12 cellular contexts compared by ENCODE assay signal in the genomic region with DNA sequence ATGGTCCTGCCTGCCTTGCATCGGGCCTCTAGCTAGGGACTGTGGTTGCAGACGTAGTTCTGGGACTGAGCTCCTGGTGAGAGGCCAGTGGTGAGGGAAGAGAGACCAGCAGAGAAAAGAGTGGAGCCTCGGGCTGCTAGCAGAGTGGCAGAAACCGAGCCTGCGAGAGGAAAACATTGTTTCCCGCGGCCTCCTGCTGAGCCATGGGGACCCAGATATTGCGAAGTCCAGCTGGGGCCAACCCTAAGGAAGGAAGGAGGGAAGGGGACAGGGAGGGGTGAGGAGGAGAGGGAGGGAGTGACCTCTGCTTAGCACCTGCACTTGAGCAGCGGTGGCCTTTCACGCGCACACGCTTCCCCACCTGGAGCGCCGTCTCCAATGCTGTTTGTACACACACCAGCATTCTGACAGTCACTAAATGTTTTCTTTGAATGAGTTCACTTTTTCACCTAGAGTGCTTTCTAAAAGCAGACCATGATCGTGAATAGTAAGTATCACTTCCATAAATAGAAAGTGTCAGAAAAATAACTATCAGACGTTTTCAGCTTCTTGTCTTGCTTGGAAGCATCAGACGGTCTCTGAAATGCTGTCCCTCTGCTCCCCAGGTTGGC. TPM values are rescaled to one million over a fixed set of nuclear protein-coding genes. Genes with fewer than 3 reads are reported as not detected.
A peak's percentile ranks its signal among the peaks of the same experiment; 100 is the strongest.
DNase-seq lines count a peak whose midpoint lies in the region; ATAC-seq and TF ChIP-seq lines count a peak whose summit lies in the region.
"Had no signal": no experiment of that assay in that cellular context is flagged by ENCODE, and none has a peak within 500 bp of the region (broad histone marks: within the 10 kb centered on the region; RNA-seq: fewer than 3 reads in every experiment).

No MANE protein-coding gene starts in this region.

- no peak for ATAC-seq in GM18520 (IDR thresholded peaks at IDR 0.05; ENCODE audit: unreplicated experiment)
- ATAC-seq: esophagus mucosa, heart left ventricle had no signal

- in situ Hi-C loops in GM13977 (cut with MboI; ENCODE audit: low pct_unique_long_range_greater_than_20kb, low sequenced_read_pairs, unreplicated experiment) = no loop called here

- peaks cover 43% of the 10 kb centered on the region for H3K4me1 Mint-ChIP-seq in CD14-positive monocyte
- peaks cover 11% of the 10 kb centered on the region for H3K4me1 Mint-ChIP-seq in brain

- H3K27me3 Mint-ChIP-seq in CD14-positive monocyte (ENCODE audit: low read depth in 3 of 3) (peaks cover 9 to 17% (median 11%) of the 10 kb centered on the region in 3 donors), brain (peaks cover 11% of the 10 kb centered on the region)

- intact Hi-C loops in CD14-positive monocyte (cut with micrococcal nuclease) = no loop called here

- TF ChIP-seq CTCF in CD14-positive monocyte (IDR thresholded peaks at IDR 0.05) = no peak
- TF ChIP-seq CTCF in GM13977 (IDR thresholded peaks at IDR 0.05; ENCODE audit: extremely low read depth, insufficient read depth, missing control alignments) = no peak
- no peak for TF ChIP-seq CTCF in brain (conservative IDR thresholded peaks at IDR 0.05)

- H3K9me3 Mint-ChIP-seq in CD14-positive monocyte (peaks cover 0 to 2% (median 0%) of the 10 kb centered on the region in 7 donors), brain (no peaks in the 10 kb centered on the region)

- no peaks in the 10 kb centered on the region for H3K36me3 Mint-ChIP-seq in CD14-positive monocyte
- no peaks in the 10 kb centered on the region for H3K36me3 Mint-ChIP-seq in brain

- H3K4me3 Mint-ChIP-seq in CD14-positive monocyte = no peak overlapping the region
- H3K4me3 Mint-ChIP-seq in brain = peak overlapping the region in 3 of 5 experiments; percentile 27 to 53 (median 32)

- DNase-seq in CD14-positive monocyte (ENCODE audit: low spot score) (no peak), GM13977 (ENCODE audit: low spot score) (peak; percentile 88), NCI-H2227 (lab: John Stamatoyannopoulos, UW; ENCODE audit: unreplicated experiment) (no peak)
- no peak for DNase-seq in activated CD4-positive, alpha-beta T cell treated with anti-CD3 and anti-CD28 coated beads for 1 hour
- DNase-seq: activated naive CD4-positive, alpha-beta T cell treated with anti-CD3 and anti-CD28 coated beads, Interleukin-2, amount 50 U/mL, for 16 hours; Kasumi-1; NCI-H146; NCI-H446 had no signal

- H3K27ac Mint-ChIP-seq in CD14-positive monocyte (peak overlapping the region in 5 of 7 donors; percentile 21 to 75 (median 63)), brain (no peak overlapping the region)

RNA-seq across cellular contexts. Expression of a gene that starts 2.5 kb away (rescaled TPM):
- 1 to 10 TPM in 1 of 2 donors, under 1 TPM in 1; 0.46 to 1.5 TPM for polyA plus RNA-seq in CD14-positive monocyte
- polyA plus RNA-seq in brain (ENCODE audit: insufficient read depth, low read depth, low replicate concordance) = 21.7 TPM

RNA-seq across cellular contexts. Expression of a gene that starts 12.9 kb away (rescaled TPM):
- polyA plus RNA-seq in CD14-positive monocyte (1 to 10 TPM; 5.4 to 5.6 TPM), brain (ENCODE audit: insufficient read depth, low read depth, low replicate concordance) (27.2 TPM)

RNA-seq across cellular contexts. Expression of a gene that starts 27.8 kb away (rescaled TPM):
- polyA plus RNA-seq in CD14-positive monocyte (100 to 1,000 TPM; 138 to 168 TPM), brain (ENCODE audit: insufficient read depth, low read depth, low replicate concordance) (231 TPM)

RNA-seq across cellular contexts. Expression of a gene that starts 29.5 kb away (rescaled TPM):
- polyA plus RNA-seq in CD14-positive monocyte (under 1 TPM; 0.21 to 0.24 TPM), brain (ENCODE audit: insufficient read depth, low read depth, low replicate concordance) (not detected)

RNA-seq across cellular contexts. Expression of a gene that starts 56.4 kb away (rescaled TPM):
- polyA plus RNA-seq in CD14-positive monocyte (1 to 10 TPM; 2.5 to 6.6 TPM), brain (ENCODE audit: insufficient read depth, low read depth, low replicate concordance) (46.9 TPM)

Comparison
In these comparisons a context has a peak if more than half of its experiments do, and no peak if none do; other contexts are left out.
1. H3K27ac Mint-ChIP-seq: peak in CD14-positive monocyte (5 of 7); none in brain (0 of 5).
2. H3K4me3 Mint-ChIP-seq: peak in brain (3 of 5); none in CD14-positive monocyte (0 of 2).